ENCODE assay signal across 4 cellular contexts in genomic region chr12:8256356-8256755, GRCh38. TPM values are rescaled to one million over a fixed set of nuclear protein-coding genes. Genes with fewer than 3 reads are reported as not detected.
"Had no signal": no experiment of that assay in that cellular context is flagged by ENCODE, and none has a peak within 500 bp of the region (broad histone marks: within the 10 kb centered on the region; RNA-seq: fewer than 3 reads in every experiment).

No MANE protein-coding gene starts in this region.

RNA-seq across cellular contexts. Expression of gene FAM90A1, which starts 28.9 kb away (rescaled TPM):
- total RNA-seq: PC-3, Right ventricle myocardium superior, SJSA1 had no signal
- polyA plus RNA-seq: SK-N-SH had no signal
